ENCODE assay signal across 8 cellular contexts in genomic region chr21:31132574-31133242, GRCh38.
DNase-seq lines count a peak whose midpoint lies in the region; ATAC-seq lines count a peak whose summit lies in the region.

No MANE protein-coding gene starts in this region.

- H3K27me3 Mint-ChIP-seq in T-helper 17 cell: no peaks in the 10 kb centered on the region
- peaks cover 46% of the 10 kb centered on the region for H3K27me3 Mint-ChIP-seq in central memory CD8-positive, alpha-beta T cell

- H3K4me3 Mint-ChIP-seq in T-helper 17 cell: peak overlapping the region; percentile 93
- peak overlapping the region; percentile 70 for H3K4me3 Mint-ChIP-seq in central memory CD8-positive, alpha-beta T cell

- peak; percentile 82 for ATAC-seq in GM18502 (IDR thresholded peaks at IDR 0.05; ENCODE audit: poor library complexity, unreplicated experiment)
- ATAC-seq in HG02798 (IDR thresholded peaks at IDR 0.05; ENCODE audit: poor library complexity, unreplicated experiment): peak; percentile 71
- ATAC-seq in T-helper 17 cell: peak; percentile 95
- peak; percentile 93 for ATAC-seq in central memory CD8-positive, alpha-beta T cell (replicated peaks; ENCODE audit: extremely low read depth, poor library complexity, severe bottlenecking)

- H3K36me3 Mint-ChIP-seq in T-helper 17 cell (ENCODE audit: low read depth): peaks cover 8% of the 10 kb centered on the region
- H3K36me3 Mint-ChIP-seq in central memory CD8-positive, alpha-beta T cell (ENCODE audit: insufficient read depth): peaks cover 14% of the 10 kb centered on the region

- DNase-seq in T-helper 17 cell (peak in 2 of 3 donors; percentile 46 to 52), NCI-H187 treated with DMSO at 0.1 percent for 48 hours (lab: John Stamatoyannopoulos, UW) (no peak), NCI-H748 treated with DMSO at 0.1 percent for 48 hours (lab: John Stamatoyannopoulos, UW) (no peak), EL (no peak)
- DNase-seq in central memory CD8-positive, alpha-beta T cell (ENCODE audit: low spot score in 2 of 2): peak; percentile 37 to 73
- peak; percentile 10 for DNase-seq in stimulated activated CD8-positive, alpha-beta memory T cell treated with anti-CD3 and anti-CD28 coated beads, Interleukin-7, amount 100 ng/mL, for 24 hours (ENCODE audit: low read depth)

- H3K9me3 ChIP-seq in T-helper 17 cell (ENCODE audit: control insufficient read depth, low read length, poor library complexity, severe bottlenecking): no peaks in the 10 kb centered on the region

- no peaks in the 10 kb centered on the region for H3K9me3 Mint-ChIP-seq in central memory CD8-positive, alpha-beta T cell

- H3K4me1 Mint-ChIP-seq in T-helper 17 cell: peaks cover 34% of the 10 kb centered on the region
- peaks cover 34% of the 10 kb centered on the region for H3K4me1 Mint-ChIP-seq in central memory CD8-positive, alpha-beta T cell

- peak overlapping the region; percentile 93 for H3K27ac Mint-ChIP-seq in T-helper 17 cell
- peak overlapping the region; percentile 68 for H3K27ac Mint-ChIP-seq in central memory CD8-positive, alpha-beta T cell (ENCODE audit: low read depth)

Comparison
In these comparisons a context has a peak if more than half of its experiments do, and no peak if none do; other contexts are left out.
1. DNase-seq: peak in T-helper 17 cell (2 of 3), central memory CD8-positive, alpha-beta T cell (2 of 2) and stimulated activated CD8-positive, alpha-beta memory T cell treated with anti-CD3 and anti-CD28 coated beads, Interleukin-7, amount 100 ng/mL, for 24 hours (single experiment); none in NCI-H187 treated with DMSO at 0.1 percent for 48 hours (single experiment), NCI-H748 treated with DMSO at 0.1 percent for 48 hours (single experiment) and EL (single experiment).
2. Peak in every context shown above with its lines, with median percentiles within 50 percentile points of each other: ATAC-seq.